Comparison of ENCODE assay signal across 21 cellular contexts in genomic region chr9:117149996-117150395, GRCh38.
DNase-seq lines count a peak whose midpoint lies in the region; ATAC-seq and TF ChIP-seq lines count a peak whose summit lies in the region.
"Had no signal": no experiment of that assay in that cellular context is flagged by ENCODE, and none has a peak within 500 bp of the region (broad histone marks: within the 10 kb centered on the region; RNA-seq: fewer than 3 reads in every experiment).

No MANE protein-coding gene starts in this region.

- no peak overlapping the region for H3K4me3 Mint-ChIP-seq in stimulated activated effector memory CD8-positive, alpha-beta T cell treated with anti-CD3 and anti-CD28 coated beads, Interleukin-12 subunit alpha, Interleukin-12 subunit beta, amount 100 ng/mL, for 72 hours
- H3K4me3 Mint-ChIP-seq: CD14-positive monocyte; CD4-positive, alpha-beta memory T cell; CD4-positive, CD25-positive, alpha-beta regulatory T cell; CD8-positive, alpha-beta memory T cell had no signal

- H3K4me2 ChIP-seq in MM.1S (ENCODE audit: low read depth, low read length): no peak overlapping the region
- H3K4me2 ChIP-seq: BLaER1 had no signal

- H3K36me3 Mint-ChIP-seq in stimulated activated effector memory CD8-positive, alpha-beta T cell treated with anti-CD3 and anti-CD28 coated beads, Interleukin-12 subunit alpha, Interleukin-12 subunit beta, amount 100 ng/mL, for 72 hours: no peaks in the 10 kb centered on the region
- H3K36me3 Mint-ChIP-seq: CD14-positive monocyte; CD4-positive, alpha-beta memory T cell; CD4-positive, CD25-positive, alpha-beta regulatory T cell; CD8-positive, alpha-beta memory T cell had no signal

- H3K36me3 ChIP-seq in WERI-Rb-1: no peaks in the 10 kb centered on the region
- no peaks in the 10 kb centered on the region for H3K36me3 ChIP-seq in MM.1S (replicated peaks; ENCODE audit: insufficient read depth, low read length)
- H3K36me3 ChIP-seq: BLaER1 had no signal

- H3K27ac Mint-ChIP-seq in stimulated activated effector memory CD8-positive, alpha-beta T cell treated with anti-CD3 and anti-CD28 coated beads, Interleukin-12 subunit alpha, Interleukin-12 subunit beta, amount 100 ng/mL, for 72 hours: no peak overlapping the region
- H3K27ac Mint-ChIP-seq: CD14-positive monocyte; CD4-positive, alpha-beta memory T cell; CD4-positive, CD25-positive, alpha-beta regulatory T cell; CD8-positive, alpha-beta memory T cell had no signal

- H3K9me3 ChIP-seq in WERI-Rb-1 (ENCODE audit: severe bottlenecking): no peaks in the 10 kb centered on the region
- H3K9me3 ChIP-seq in MM.1S (replicated peaks; ENCODE audit: insufficient read depth, low read length): no peaks in the 10 kb centered on the region
- H3K9me3 ChIP-seq: BE2C, BLaER1 had no signal

- H3K4me1 ChIP-seq in MM.1S (ENCODE audit: low read length): no peaks in the 10 kb centered on the region
- H3K4me1 ChIP-seq: BLaER1 had no signal

- no peak overlapping the region for H2AFZ ChIP-seq in MM.1S (ENCODE audit: low read length)

- H3K9me3 Mint-ChIP-seq in stimulated activated effector memory CD8-positive, alpha-beta T cell treated with anti-CD3 and anti-CD28 coated beads, Interleukin-12 subunit alpha, Interleukin-12 subunit beta, amount 100 ng/mL, for 72 hours: peaks cover 5% of the 10 kb centered on the region

- no peak for TF ChIP-seq CTCF in WERI-Rb-1 (IDR thresholded peaks at IDR 0.05; ENCODE audit: low read depth, low read length)
- TF ChIP-seq CTCF in MM.1S (IDR thresholded peaks at IDR 0.05; ENCODE audit: low read length): no peak

- H3K27me3 ChIP-seq in WERI-Rb-1 (ENCODE audit: insufficient read depth, low read depth, severe bottlenecking) (no peaks in the 10 kb centered on the region), MM.1S (replicated peaks; ENCODE audit: insufficient read depth, low read length) (no peaks in the 10 kb centered on the region)
- H3K27me3 ChIP-seq: BE2C, BLaER1 had no signal

- H3K4me3 ChIP-seq in WERI-Rb-1 (ENCODE audit: low read depth, low read length) (no peak overlapping the region), MM.1S (ENCODE audit: low read length) (no peak overlapping the region)
- H3K4me3 ChIP-seq: BLaER1 had no signal

- no peaks in the 10 kb centered on the region for H3F3A ChIP-seq in MM.1S (ENCODE audit: insufficient read depth, low read length)

- no peaks in the 10 kb centered on the region for H3K4me1 Mint-ChIP-seq in stimulated activated effector memory CD8-positive, alpha-beta T cell treated with anti-CD3 and anti-CD28 coated beads, Interleukin-12 subunit alpha, Interleukin-12 subunit beta, amount 100 ng/mL, for 72 hours
- H3K4me1 Mint-ChIP-seq: CD14-positive monocyte; CD4-positive, alpha-beta memory T cell; CD4-positive, CD25-positive, alpha-beta regulatory T cell; CD8-positive, alpha-beta memory T cell had no signal

- no peak for ATAC-seq in stimulated activated effector memory CD8-positive, alpha-beta T cell treated with anti-CD3 and anti-CD28 coated beads, Interleukin-12 subunit alpha, Interleukin-12 subunit beta, amount 100 ng/mL, for 72 hours

- H3K9ac ChIP-seq in MM.1S (ENCODE audit: low read length): no peak overlapping the region
- H3K9ac ChIP-seq: BLaER1 had no signal

- peak overlapping the region; percentile 67 for H3K27ac ChIP-seq in WERI-Rb-1
- H3K27ac ChIP-seq in MM.1S (ENCODE audit: low read length): no peak overlapping the region
- H3K27ac ChIP-seq: BLaER1 had no signal

- H3K79me2 ChIP-seq in MM.1S (ENCODE audit: low read length): no peaks in the 10 kb centered on the region

- no peaks in the 10 kb centered on the region for H3K9me2 ChIP-seq in MM.1S (replicated peaks; ENCODE audit: insufficient read depth, low read length)

- H4K20me1 ChIP-seq in MM.1S (ENCODE audit: insufficient read depth, low read length): no peaks in the 10 kb centered on the region
- H4K20me1 ChIP-seq: BLaER1 had no signal

- DNase-seq in WERI-Rb-1 (no peak), cerebellum (ENCODE audit: low spot score) (peak; percentile 58), MM.1S (no peak)
- DNase-seq in stimulated activated effector memory CD8-positive, alpha-beta T cell treated with anti-CD3 and anti-CD28 coated beads, Interleukin-12 subunit alpha, Interleukin-12 subunit beta, amount 100 ng/mL, for 72 hours (ENCODE audit: low spot score in 2 of 2): no peak
- DNase-seq in stimulated activated CD4-positive, alpha-beta T cell treated with anti-CD3 and anti-CD28 coated beads, Interleukin-4, amount 100 ng/mL, for 1 hour: no peak
- DNase-seq: 8988T; ACHN; BE2C; CD4-positive, alpha-beta memory T cell; CD4-positive, CD25-positive, alpha-beta regulatory T cell; CD8-positive, alpha-beta memory T cell; COR-L47; DMS 273 treated with DMSO at 0.1 percent for 48 hours; DMS153; DMS53; DMS79; DND-41; EL; GF-D8 had no signal
